Comparison of ENCODE assay signal across 12 cellular contexts in genomic region chr11:27200779-27201453, GRCh38.
DNase-seq lines count a peak whose midpoint lies in the region; ATAC-seq and TF ChIP-seq lines count a peak whose summit lies in the region.
"Had no signal": no experiment of that assay in that cellular context is flagged by ENCODE, and none has a peak within 500 bp of the region (broad histone marks: within the 10 kb centered on the region; RNA-seq: fewer than 3 reads in every experiment).

No MANE protein-coding gene starts in this region.

- TF ChIP-seq CTCF in PC-3 (conservative IDR thresholded peaks at IDR 0.05; ENCODE audit: low read depth, low read length) (no peak), gastrocnemius medialis (IDR thresholded peaks at IDR 0.05 in 4 of 5, conservative IDR thresholded peaks at IDR 0.05 in 1 of 5) (no peak)

- CTCF ChIA-PET in PC-3 (lab: Charles Lee), result interaction anchor here (0.8 to 2.4 kb wide), 2 partner anchors 94 to 95 kb away, joined by 5 to 10 read pairs; no protein-coding TSS in a partner anchor

- H3K9ac ChIP-seq in BLaER1 treated with 17β-estradiol and CSF1 and Interleukin-3, amounts not matched to agents 10 nM and 100 nM, result no peak overlapping the region
- H3K9ac ChIP-seq in PC-3 (ENCODE audit: low read length), result peak overlapping the region; percentile 50

- H3K27ac ChIP-seq in BLaER1 treated with 17β-estradiol and CSF1 and Interleukin-3, amounts not matched to agents 10 nM and 100 nM, result no peak overlapping the region
- H3K27ac ChIP-seq in PC-3 (ENCODE audit: low read length) (peak overlapping the region; percentile 91), gastrocnemius medialis (peak overlapping the region; percentile 74 to 83 (median 78))
- H3K27ac ChIP-seq: lower lobe of right lung had no signal

- DNase-seq in PC-3 (no peak), fibroblast of gingiva (ENCODE audit: low read depth) (peak; percentile 11), gastrocnemius medialis (no peak), NCI-H510A treated with DMSO at 0.1 percent for 48 hours (lab: John Stamatoyannopoulos, UW) (no peak), NCI-H2171 (lab: John Stamatoyannopoulos, UW) (no peak)
- DNase-seq: activated CD8-positive, alpha-beta memory T cell treated with anti-CD3 and anti-CD28 coated beads, Interleukin-2, amount 50 U/mL, for 4 hours; KG1; lower lobe of right lung; NCI-H187 treated with DMSO at 0.1 percent for 48 hours had no signal

- TF ChIP-seq POLR2A in gastrocnemius medialis (IDR thresholded peaks at IDR 0.05), result no peak

- H3K9me3 ChIP-seq in BLaER1 treated with 17β-estradiol and CSF1 and Interleukin-3, amounts not matched to agents 10 nM and 100 nM (replicated peaks in 1 of 11), result no peaks in the 10 kb centered on the region
- H3K9me3 ChIP-seq in PC-3 (ENCODE audit: low read length) (no peaks in the 10 kb centered on the region), gastrocnemius medialis (no peaks in the 10 kb centered on the region)
- H3K9me3 ChIP-seq: lower lobe of right lung had no signal

- no peaks in the 10 kb centered on the region for H3K36me3 ChIP-seq in BLaER1 treated with 17β-estradiol and CSF1 and Interleukin-3, amounts not matched to agents 10 nM and 100 nM
- H3K36me3 ChIP-seq in PC-3 (ENCODE audit: low read depth, low read length) (no peaks in the 10 kb centered on the region), gastrocnemius medialis (no peaks in the 10 kb centered on the region)
- H3K36me3 ChIP-seq: lower lobe of right lung had no signal

- ATAC-seq in PC-3 (no peak), gastrocnemius medialis (peak; percentile 28 to 78), HG02642 (IDR thresholded peaks at IDR 0.05; ENCODE audit: poor library complexity, unreplicated experiment) (no peak), GM18519 (IDR thresholded peaks at IDR 0.05; ENCODE audit: low FRiP score, unreplicated experiment) (no peak)
- ATAC-seq: lower lobe of right lung had no signal

- no peaks in the 10 kb centered on the region for H3K79me2 ChIP-seq in PC-3 (ENCODE audit: low read length)

- no peaks in the 10 kb centered on the region for H3K27me3 ChIP-seq in BLaER1 treated with 17β-estradiol and CSF1 and Interleukin-3, amounts not matched to agents 10 nM and 100 nM
- H3K27me3 ChIP-seq in PC-3 (ENCODE audit: low read length) (no peaks in the 10 kb centered on the region), gastrocnemius medialis (no peaks in the 10 kb centered on the region)

- BruUV-seq in PC-3 (replicated peaks; lab: Mats Ljungman, UMichigan), result no TSS peak

- H3K4me1 ChIP-seq in BLaER1 treated with 17β-estradiol and CSF1 and Interleukin-3, amounts not matched to agents 10 nM and 100 nM, result peaks cover 4 to 10% (median 5%) of the 10 kb centered on the region in 10 experiments; a peak in 14 of 20 replicates
- H3K4me1 ChIP-seq in PC-3 (ENCODE audit: insufficient read depth, low read length), result peaks cover 36% of the 10 kb centered on the region
- H3K4me1 ChIP-seq in gastrocnemius medialis, result peaks cover 37 to 42% of the 10 kb centered on the region in 2 donors

- no peak overlapping the region for H3K4me3 ChIP-seq in BLaER1 treated with 17β-estradiol and CSF1 and Interleukin-3, amounts not matched to agents 10 nM and 100 nM
- H3K4me3 ChIP-seq in PC-3 (ENCODE audit: low read length) (peak overlapping the region; percentile 22; the same call in 1 of the 2 replicates), gastrocnemius medialis (no peak overlapping the region)
- H3K4me3 ChIP-seq: lower lobe of right lung had no signal

- H3F3A ChIP-seq in PC-3 (ENCODE audit: low read length, unreplicated experiment), result peaks cover 17% of the 10 kb centered on the region

- in situ Hi-C loops in gastrocnemius medialis (cut with MboI; ENCODE audit: low sequenced_read_pairs in 4 of 4), result no loop called here

- no peaks in the 10 kb centered on the region for H3K9me2 ChIP-seq in PC-3 (replicated peaks; ENCODE audit: low read length)

- POLR2A ChIA-PET in PC-3 (lab: Charles Lee; ENCODE audit: unreplicated experiment), result no interaction called here

- H4K20me1 ChIP-seq in BLaER1 treated with 17β-estradiol and CSF1 and Interleukin-3, amounts not matched to agents 10 nM and 100 nM, result no peaks in the 10 kb centered on the region
- H4K20me1 ChIP-seq in PC-3 (ENCODE audit: low read length), result no peaks in the 10 kb centered on the region

- intact Hi-C loops in PC-3 (cut with micrococcal nuclease) (loop anchor here (1.0 to 5.0 kb wide), 3 partner anchors 8 to 161 kb away; partner anchors contain the start of gene CCDC34), gastrocnemius medialis (cut with DNase I; ENCODE audit: low total_unique reads) (no loop called here)

- H2AFZ ChIP-seq in PC-3 (ENCODE audit: low read length), result peak overlapping the region; percentile 38; the same call in 1 of the 2 replicates

- H3K4me2 ChIP-seq in BLaER1 treated with 17β-estradiol and CSF1 and Interleukin-3, amounts not matched to agents 10 nM and 100 nM, result peak overlapping the region in 7 of 11 experiments; percentile 14 to 48 (median 22); a peak in 4 of 22 replicates
- peak overlapping the region; percentile 67 for H3K4me2 ChIP-seq in PC-3 (ENCODE audit: low read length)

Comparison
In these comparisons a context has a peak if more than half of its experiments do, and no peak if none do; other contexts are left out.
1. H3K27ac ChIP-seq: peak in PC-3 (single experiment) and gastrocnemius medialis (4 of 4); none in BLaER1 treated with 17β-estradiol and CSF1 and Interleukin-3, amounts not matched to agents 10 nM and 100 nM (0 of 11).
2. ATAC-seq: peak in gastrocnemius medialis (2 of 2); none in PC-3 (single experiment), HG02642 (single experiment) and GM18519 (single experiment).